In genomic region chr18:76492669-76493212, GRCh38 we compare ENCODE assay signal across 8 cellular contexts. TPM values are rescaled to one million over a fixed set of nuclear protein-coding genes. Genes with fewer than 3 reads are reported as not detected.
DNase-seq lines count a peak whose midpoint lies in the region; ATAC-seq lines count a peak whose summit lies in the region.

No MANE protein-coding gene starts in this region.

- DNase-seq in AG20443 (ENCODE audit: low spot score) = peak; percentile 96
- DNase-seq in NCI-H446 treated with DMSO at 0.1 percent for 48 hours (lab: John Stamatoyannopoulos, UW) = peak; percentile 28
- DNase-seq in activated CD4-positive, alpha-beta T cell treated with anti-CD3 and anti-CD28 coated beads for 1 hour = peak; percentile 96
- peak; percentile 75 for DNase-seq in cerebellum (ENCODE audit: low spot score)
- DNase-seq in islet precursor cell = peak; percentile 98
- peak; percentile 96 to 100 for DNase-seq in stimulated activated CD4-positive, alpha-beta T cell treated with anti-CD3 and anti-CD28 coated beads, Interleukin-12 subunit alpha, Interleukin-12 subunit beta, amount 100 ng/mL, for 24 hours (ENCODE audit: low read depth in 2 of 2)

- ATAC-seq in GM19043 (IDR thresholded peaks at IDR 0.05; ENCODE audit: low read depth, unreplicated experiment) = peak; percentile 52
- peak; percentile 57 for ATAC-seq in HG03342 (IDR thresholded peaks at IDR 0.05; ENCODE audit: unreplicated experiment)

RNA-seq across cellular contexts. Expression of gene ZNF516, which starts 2.3 kb away (rescaled TPM):
- 27.5 TPM for total RNA-seq in cerebellum

Comparison
In these comparisons a context has a peak if more than half of its experiments do, and no peak if none do; other contexts are left out.
1. Peak in every context shown above with its lines: DNase-seq and ATAC-seq.
2. DNase-seq: peak in every context shown above with its lines; median percentile 98 in islet precursor cell; 98 in stimulated activated CD4-positive, alpha-beta T cell treated with anti-CD3 and anti-CD28 coated beads, Interleukin-12 subunit alpha, Interleukin-12 subunit beta, amount 100 ng/mL, for 24 hours; 96 in AG20443; 96 in activated CD4-positive, alpha-beta T cell treated with anti-CD3 and anti-CD28 coated beads for 1 hour; 75 in cerebellum; 28 in NCI-H446 treated with DMSO at 0.1 percent for 48 hours.